ENCODE assay signal across 27 cellular contexts in genomic region chr6:100998111-100998510, GRCh38.
DNase-seq lines count a peak whose midpoint lies in the region; ATAC-seq, FAIRE-seq and TF ChIP-seq lines count a peak whose summit lies in the region.
"Had no signal": no experiment of that assay in that cellular context is flagged by ENCODE, and none has a peak within 500 bp of the region (broad histone marks: within the 10 kb centered on the region; RNA-seq: fewer than 3 reads in every experiment).

No MANE protein-coding gene starts in this region.

- peaks cover 2% of the 10 kb centered on the region for H3K9me3 Mint-ChIP-seq in GM23338
- H3K9me3 Mint-ChIP-seq in T-helper 2 cell treated with Interferon-gamma antibody and Interleukin-4, amounts not matched to agents 5 μg/mL and 100 μg/mL, for 36 hours, result no peaks in the 10 kb centered on the region
- H3K9me3 Mint-ChIP-seq in CD8-positive, alpha-beta memory T cell, result peaks cover 0 to 7% (median 2%) of the 10 kb centered on the region in 5 donors
- H3K9me3 Mint-ChIP-seq: activated CD4-positive, alpha-beta T cell treated with anti-CD3 and anti-CD28 coated beads, Interleukin-2, amount 10 ng/mL, durations not matched to agents 24 days and 14 days; activated naive CD4-positive, alpha-beta T cell treated with anti-CD3 and anti-CD28 coated beads, Interleukin-2, amount 50 U/mL, for 72 hours had no signal

- H3K79me1 ChIP-seq in mesenchymal stem cell (replicated peaks; ENCODE audit: low read length, poor library complexity, severe bottlenecking), result no peaks in the 10 kb centered on the region

- H4K20me1 ChIP-seq in GM23338 (replicated peaks; ENCODE audit: insufficient read depth) (no peaks in the 10 kb centered on the region), PC-3 (ENCODE audit: low read length) (no peaks in the 10 kb centered on the region)
- H4K20me1 ChIP-seq: BLaER1 treated with 17β-estradiol and CSF1 and Interleukin-3, amounts not matched to agents 10 nM and 100 nM had no signal

- H3K9me2 ChIP-seq in GM23338 (ENCODE audit: insufficient read depth) (no peaks in the 10 kb centered on the region), PC-3 (replicated peaks; ENCODE audit: low read length) (no peaks in the 10 kb centered on the region)

- TF ChIP-seq POLR2A in Peyer's patch (IDR thresholded peaks at IDR 0.05), result no peak

- H3K4me3 Mint-ChIP-seq in GM23338, result no peak overlapping the region
- no peak overlapping the region for H3K4me3 Mint-ChIP-seq in T-helper 2 cell treated with Interferon-gamma antibody and Interleukin-4, amounts not matched to agents 5 μg/mL and 100 μg/mL, for 36 hours
- no peak overlapping the region for H3K4me3 Mint-ChIP-seq in CD8-positive, alpha-beta memory T cell
- H3K4me3 Mint-ChIP-seq: activated CD4-positive, alpha-beta T cell treated with anti-CD3 and anti-CD28 coated beads, Interleukin-2, amount 10 ng/mL, durations not matched to agents 24 days and 14 days; activated CD8-positive, alpha-beta memory T cell treated with anti-CD3 and anti-CD28 coated beads, Interleukin-2, amount 10 ng/mL, durations not matched to agents 7 days and 5 days had no signal

- H3K4me2 ChIP-seq in GM23338, result no peak overlapping the region
- peak overlapping the region; percentile 21; the same call in 1 of the 2 replicates for H3K4me2 ChIP-seq in PC-3 (ENCODE audit: low read length)
- H3K4me2 ChIP-seq in mesenchymal stem cell (ENCODE audit: low read length, poor library complexity, severe bottlenecking), result no peak overlapping the region
- H3K4me2 ChIP-seq: BLaER1 treated with 17β-estradiol and CSF1 and Interleukin-3, amounts not matched to agents 10 nM and 100 nM; hepatocyte had no signal

- peak overlapping the region; percentile 2; the same call in 1 of the 2 replicates for H2AFZ ChIP-seq in GM23338
- H2AFZ ChIP-seq in PC-3 (ENCODE audit: low read length), result no peak overlapping the region
- no peak overlapping the region for H2AFZ ChIP-seq in mesenchymal stem cell (ENCODE audit: low read depth, low read length)
- H2AFZ ChIP-seq: hepatocyte had no signal

- POLR2A ChIA-PET in PC-3 (lab: Charles Lee; ENCODE audit: unreplicated experiment), result no interaction called here
- POLR2A ChIA-PET in CD8-positive, alpha-beta memory T cell (lab: Charles Lee), result no interaction called here

- H3K79me2 ChIP-seq in GM23338 (replicated peaks; ENCODE audit: insufficient read depth) (no peaks in the 10 kb centered on the region), PC-3 (ENCODE audit: low read length) (no peaks in the 10 kb centered on the region)
- H3K79me2 ChIP-seq: hepatocyte had no signal

- H3K27me3 Mint-ChIP-seq in GM23338 (ENCODE audit: insufficient read depth, low read depth, poor library complexity), result no peaks in the 10 kb centered on the region
- H3K27me3 Mint-ChIP-seq in T-helper 2 cell treated with Interferon-gamma antibody and Interleukin-4, amounts not matched to agents 5 μg/mL and 100 μg/mL, for 36 hours (ENCODE audit: low read depth), result no peaks in the 10 kb centered on the region
- peaks cover 0 to 10% of the 10 kb centered on the region in 2 donors for H3K27me3 Mint-ChIP-seq in CD8-positive, alpha-beta memory T cell
- H3K27me3 Mint-ChIP-seq: activated CD4-positive, alpha-beta T cell treated with anti-CD3 and anti-CD28 coated beads, Interleukin-2, amount 10 ng/mL, durations not matched to agents 24 days and 14 days; activated CD8-positive, alpha-beta memory T cell treated with anti-CD3 and anti-CD28 coated beads, Interleukin-2, amount 10 ng/mL, durations not matched to agents 7 days and 5 days; progenitor cell of endocrine pancreas had no signal

- H3K36me3 Mint-ChIP-seq in GM23338 (ENCODE audit: low read depth), result no peaks in the 10 kb centered on the region
- no peaks in the 10 kb centered on the region for H3K36me3 Mint-ChIP-seq in T-helper 2 cell treated with Interferon-gamma antibody and Interleukin-4, amounts not matched to agents 5 μg/mL and 100 μg/mL, for 36 hours (ENCODE audit: low read depth)
- H3K36me3 Mint-ChIP-seq in CD8-positive, alpha-beta memory T cell, result no peaks in the 10 kb centered on the region
- H3K36me3 Mint-ChIP-seq: activated CD8-positive, alpha-beta memory T cell treated with anti-CD3 and anti-CD28 coated beads, Interleukin-2, amount 10 ng/mL, durations not matched to agents 7 days and 5 days; activated naive CD4-positive, alpha-beta T cell treated with anti-CD3 and anti-CD28 coated beads, Interleukin-2, amount 50 U/mL, for 72 hours had no signal

- CTCF ChIA-PET in PC-3 (lab: Charles Lee), result interaction anchor here (0.6 kb wide), 1 partner anchor 278 kb away, joined by 3 read pairs; no protein-coding TSS in a partner anchor
- CTCF ChIA-PET in CD8-positive, alpha-beta memory T cell (lab: Charles Lee), result no interaction called here

- H3K9ac ChIP-seq in PC-3 (ENCODE audit: low read length) (no peak overlapping the region), mesenchymal stem cell (ENCODE audit: low read length) (no peak overlapping the region)
- H3K9ac ChIP-seq: BLaER1 treated with 17β-estradiol and CSF1 and Interleukin-3, amounts not matched to agents 10 nM and 100 nM had no signal

- H3F3A ChIP-seq in GM23338 (replicated peaks; ENCODE audit: low read depth) (no peaks in the 10 kb centered on the region), PC-3 (ENCODE audit: low read length, unreplicated experiment) (no peaks in the 10 kb centered on the region)

- TF ChIP-seq CTCF in GM23338 (conservative IDR thresholded peaks at IDR 0.05; ENCODE audit: low read depth in 2 of 2) (no peak), PC-3 (conservative IDR thresholded peaks at IDR 0.05; ENCODE audit: low read depth, low read length) (no peak), bronchial epithelial cell (IDR thresholded peaks at IDR 0.05; ENCODE audit: insufficient read depth, low read length, severe bottlenecking) (no peak), Peyer's patch (IDR thresholded peaks at IDR 0.05) (no peak)

- no peak overlapping the region for H3K18ac ChIP-seq in mesenchymal stem cell (ENCODE audit: low read depth in 1 of 2, low read length in 2 of 2)

- no peak overlapping the region for H2BK12ac ChIP-seq in mesenchymal stem cell (ENCODE audit: low read length in 2 of 2)

- ATAC-seq in GM23338, result no peak
- ATAC-seq in PC-3, result peak; percentile 67
- ATAC-seq: activated CD8-positive, alpha-beta memory T cell treated with anti-CD3 and anti-CD28 coated beads, Interleukin-2, amount 10 ng/mL, durations not matched to agents 7 days and 5 days; activated naive CD4-positive, alpha-beta T cell treated with anti-CD3 and anti-CD28 coated beads, Interleukin-2, amount 50 U/mL, for 72 hours; left ventricle myocardium superior; mucosa of descending colon had no signal

- intact Hi-C loops in PC-3 (cut with micrococcal nuclease), result no loop called here

- DNase-seq in GM23338 (ENCODE audit: low spot score), result no peak
- DNase-seq in PC-3, result peak; percentile 69
- DNase-seq in bronchial epithelial cell (ENCODE audit: low read depth), result peak; percentile 90
- DNase-seq in mesenchymal stem cell, result peak; percentile 13
- no peak for DNase-seq in T-helper 2 cell treated with Interferon-gamma antibody and Interleukin-4, amounts not matched to agents 5 μg/mL and 100 μg/mL, for 36 hours (ENCODE audit: low spot score)
- no peak for DNase-seq in CD8-positive, alpha-beta memory T cell
- no peak for DNase-seq in HUDEP-2 (lab: John Stamatoyannopoulos, UW; ENCODE audit: unreplicated experiment in 76 of 76)
- no peak for DNase-seq in Peyer's patch
- DNase-seq: activated CD4-positive, alpha-beta T cell treated with anti-CD3 and anti-CD28 coated beads, Interleukin-2, amount 10 ng/mL, durations not matched to agents 24 days and 14 days; activated CD8-positive, alpha-beta memory T cell treated with anti-CD3 and anti-CD28 coated beads, Interleukin-2, amount 10 ng/mL, durations not matched to agents 7 days and 5 days; colonic mucosa; KBM-7; left ventricle myocardium superior; mucosa of descending colon; NCI-H187 treated with DMSO at 0.1 percent for 48 hours; NCI-H345; NCI-H774; sigmoid colon; SJCRH30; T-helper 1 cell; uterus had no signal

- no peak overlapping the region for H4K8ac ChIP-seq in mesenchymal stem cell (ENCODE audit: low read length)

- H3K27ac Mint-ChIP-seq in GM23338, result no peak overlapping the region
- H3K27ac Mint-ChIP-seq in T-helper 2 cell treated with Interferon-gamma antibody and Interleukin-4, amounts not matched to agents 5 μg/mL and 100 μg/mL, for 36 hours, result no peak overlapping the region
- no peak overlapping the region for H3K27ac Mint-ChIP-seq in CD8-positive, alpha-beta memory T cell
- H3K27ac Mint-ChIP-seq: activated CD4-positive, alpha-beta T cell treated with anti-CD3 and anti-CD28 coated beads, Interleukin-2, amount 10 ng/mL, durations not matched to agents 24 days and 14 days; activated CD8-positive, alpha-beta memory T cell treated with anti-CD3 and anti-CD28 coated beads, Interleukin-2, amount 10 ng/mL, durations not matched to agents 7 days and 5 days; activated naive CD4-positive, alpha-beta T cell treated with anti-CD3 and anti-CD28 coated beads, Interleukin-2, amount 50 U/mL, for 72 hours; progenitor cell of endocrine pancreas had no signal

- no peak overlapping the region for H2AK5ac ChIP-seq in mesenchymal stem cell (ENCODE audit: low read length, severe bottlenecking)

- no TSS peak for BruUV-seq in PC-3 (replicated peaks; lab: Mats Ljungman, UMichigan)

- WGBS in mesenchymal stem cell, result 63% methylated on average over 3 of the region's 3 CpGs

- H2BK5ac ChIP-seq in mesenchymal stem cell (ENCODE audit: low read depth, low read length, poor library complexity, severe bottlenecking), result no peak overlapping the region

- no peak overlapping the region for H3K23ac ChIP-seq in mesenchymal stem cell (ENCODE audit: low read length in 2 of 2)

- H3K4me3 ChIP-seq in GM23338, result no peak overlapping the region
- H3K4me3 ChIP-seq in PC-3 (ENCODE audit: low read length), result no peak overlapping the region
- no peak overlapping the region for H3K4me3 ChIP-seq in bronchial epithelial cell (ENCODE audit: low read depth, low read length)
- no peak overlapping the region for H3K4me3 ChIP-seq in mesenchymal stem cell (ENCODE audit: insufficient read depth in 1 of 2, low read depth in 1 of 2, low read length in 2 of 2)
- no peak overlapping the region for H3K4me3 ChIP-seq in CD8-positive, alpha-beta memory T cell (ENCODE audit: low read length)
- no peak overlapping the region for H3K4me3 ChIP-seq in Peyer's patch
- H3K4me3 ChIP-seq: BLaER1 treated with 17β-estradiol and CSF1 and Interleukin-3, amounts not matched to agents 10 nM and 100 nM; colonic mucosa; HAP-1; hepatocyte; mucosa of descending colon; sigmoid colon; SJCRH30; uterus had no signal

- H3K14ac ChIP-seq in mesenchymal stem cell (ENCODE audit: low read length in 2 of 2), result no peak overlapping the region

- no peaks in the 10 kb centered on the region for H3K9me3 ChIP-seq in PC-3 (ENCODE audit: low read length)
- peaks cover 7% of the 10 kb centered on the region for H3K9me3 ChIP-seq in mesenchymal stem cell (ENCODE audit: control insufficient read depth, low read length)
- no peaks in the 10 kb centered on the region for H3K9me3 ChIP-seq in CD8-positive, alpha-beta memory T cell (ENCODE audit: low read length)
- peaks cover 0 to 3% (median 0%) of the 10 kb centered on the region in 4 donors for H3K9me3 ChIP-seq in Peyer's patch
- H3K9me3 ChIP-seq: colonic mucosa, HAP-1, sigmoid colon, SJCRH30, uterus had no signal

- peaks cover 15% of the 10 kb centered on the region for H3K4me1 Mint-ChIP-seq in GM23338
- no peaks in the 10 kb centered on the region for H3K4me1 Mint-ChIP-seq in T-helper 2 cell treated with Interferon-gamma antibody and Interleukin-4, amounts not matched to agents 5 μg/mL and 100 μg/mL, for 36 hours (ENCODE audit: low read depth)
- no peaks in the 10 kb centered on the region for H3K4me1 Mint-ChIP-seq in CD8-positive, alpha-beta memory T cell
- H3K4me1 Mint-ChIP-seq: activated CD4-positive, alpha-beta T cell treated with anti-CD3 and anti-CD28 coated beads, Interleukin-2, amount 10 ng/mL, durations not matched to agents 24 days and 14 days; activated CD8-positive, alpha-beta memory T cell treated with anti-CD3 and anti-CD28 coated beads, Interleukin-2, amount 10 ng/mL, durations not matched to agents 7 days and 5 days had no signal

- H3K4me1 ChIP-seq in GM23338 (ENCODE audit: insufficient read depth), result peaks cover 21% of the 10 kb centered on the region; the same call in 1 of the 2 replicates
- H3K4me1 ChIP-seq in PC-3 (ENCODE audit: insufficient read depth, low read length), result peaks cover 13% of the 10 kb centered on the region
- no peaks in the 10 kb centered on the region for H3K4me1 ChIP-seq in mesenchymal stem cell (ENCODE audit: control insufficient read depth, insufficient read depth, low read depth, low read length)
- H3K4me1 ChIP-seq in CD8-positive, alpha-beta memory T cell (ENCODE audit: insufficient read depth, low read length), result no peaks in the 10 kb centered on the region
- H3K4me1 ChIP-seq in Peyer's patch, result no peaks in the 10 kb centered on the region
- H3K4me1 ChIP-seq: BLaER1 treated with 17β-estradiol and CSF1 and Interleukin-3, amounts not matched to agents 10 nM and 100 nM; colonic mucosa; HAP-1; sigmoid colon; SJCRH30; uterus had no signal

- no peak overlapping the region for H3K4ac ChIP-seq in mesenchymal stem cell (ENCODE audit: low read depth in 1 of 2, low read length in 2 of 2)

- peak; percentile 52 for FAIRE-seq in bronchial epithelial cell (lab: Jason Lieb, UNC)
- FAIRE-seq: islet of Langerhans had no signal

- no peak overlapping the region for H4K91ac ChIP-seq in mesenchymal stem cell (ENCODE audit: low read length)

- no peak overlapping the region for H2BK15ac ChIP-seq in mesenchymal stem cell (ENCODE audit: low read depth, poor library complexity, severe bottlenecking)

- no peaks in the 10 kb centered on the region for H3K27me3 ChIP-seq in GM23338 (ENCODE audit: insufficient read depth)
- H3K27me3 ChIP-seq in PC-3 (ENCODE audit: low read length), result no peaks in the 10 kb centered on the region
- H3K27me3 ChIP-seq in bronchial epithelial cell (ENCODE audit: control insufficient read depth, insufficient read depth, low read length), result no peaks in the 10 kb centered on the region
- H3K27me3 ChIP-seq in mesenchymal stem cell (ENCODE audit: control insufficient read depth in 1 of 2, insufficient read depth in 1 of 2, low read length in 2 of 2), result no peaks in the 10 kb centered on the region
- H3K27me3 ChIP-seq in CD8-positive, alpha-beta memory T cell (ENCODE audit: insufficient read depth, low read length, poor library complexity, severe bottlenecking), result no peaks in the 10 kb centered on the region
- H3K27me3 ChIP-seq in Peyer's patch, result no peaks in the 10 kb centered on the region
- H3K27me3 ChIP-seq: BLaER1 treated with 17β-estradiol and CSF1 and Interleukin-3, amounts not matched to agents 10 nM and 100 nM; colonic mucosa; hepatocyte; sigmoid colon; SJCRH30; uterus had no signal

- no peaks in the 10 kb centered on the region for H3K36me3 ChIP-seq in GM23338 (ENCODE audit: insufficient read depth)
- H3K36me3 ChIP-seq in PC-3 (ENCODE audit: low read depth, low read length), result no peaks in the 10 kb centered on the region
- H3K36me3 ChIP-seq in bronchial epithelial cell (ENCODE audit: control insufficient read depth, insufficient read depth, low read length), result no peaks in the 10 kb centered on the region
- H3K36me3 ChIP-seq in mesenchymal stem cell (ENCODE audit: control insufficient read depth in 1 of 2, insufficient read depth in 2 of 2, low read depth in 1 of 2, low read length in 2 of 2), result no peaks in the 10 kb centered on the region
- H3K36me3 ChIP-seq in CD8-positive, alpha-beta memory T cell (ENCODE audit: insufficient read depth, low read length), result no peaks in the 10 kb centered on the region
- no peaks in the 10 kb centered on the region for H3K36me3 ChIP-seq in Peyer's patch
- H3K36me3 ChIP-seq: BLaER1 treated with 17β-estradiol and CSF1 and Interleukin-3, amounts not matched to agents 10 nM and 100 nM; colonic mucosa; HAP-1; sigmoid colon; SJCRH30; uterus had no signal

- no peak overlapping the region for H2BK120ac ChIP-seq in mesenchymal stem cell (ENCODE audit: low read depth, low read length)

- H3K27ac ChIP-seq in GM23338 (ENCODE audit: low read depth), result no peak overlapping the region
- peak overlapping the region; percentile 64 for H3K27ac ChIP-seq in PC-3 (ENCODE audit: low read length)
- no peak overlapping the region for H3K27ac ChIP-seq in mesenchymal stem cell (ENCODE audit: low read length, poor library complexity, severe bottlenecking)
- no peak overlapping the region for H3K27ac ChIP-seq in CD8-positive, alpha-beta memory T cell (ENCODE audit: low read depth, low read length)
- H3K27ac ChIP-seq in Peyer's patch, result no peak overlapping the region
- H3K27ac ChIP-seq: BLaER1 treated with 17β-estradiol and CSF1 and Interleukin-3, amounts not matched to agents 10 nM and 100 nM; colonic mucosa; hepatocyte; sigmoid colon; SJCRH30; uterus had no signal

Comparison
In these comparisons a context has a peak if more than half of its experiments do, and no peak if none do; other contexts are left out.
1. DNase-seq: peak in PC-3 (single experiment), bronchial epithelial cell (single experiment) and mesenchymal stem cell (single experiment); none in GM23338 (single experiment), T-helper 2 cell treated with Interferon-gamma antibody and Interleukin-4, amounts not matched to agents 5 μg/mL and 100 μg/mL, for 36 hours (single experiment), CD8-positive, alpha-beta memory T cell (0 of 5), HUDEP-2 (0 of 76) and Peyer's patch (0 of 3).